In genomic region chr17:67258836-67259468, GRCh38 we compare ENCODE assay signal across 11 cellular contexts. TPM values are rescaled to one million over a fixed set of nuclear protein-coding genes. Genes with fewer than 3 reads are reported as not detected.
DNase-seq lines count a peak whose midpoint lies in the region; ATAC-seq and TF ChIP-seq lines count a peak whose summit lies in the region.
"Had no signal": no experiment of that assay in that cellular context is flagged by ENCODE, and none has a peak within 500 bp of the region (broad histone marks: within the 10 kb centered on the region; RNA-seq: fewer than 3 reads in every experiment).

No MANE protein-coding gene starts in this region.

- CTCF ChIA-PET in CD8-positive, alpha-beta memory T cell (lab: Charles Lee), result interaction anchor here (0.7 to 2.9 kb wide), 4 partner anchors 14 to 37 kb away, joined by 3 to 14 read pairs (median 6); no protein-coding TSS in a partner anchor
- CTCF ChIA-PET in activated naive CD4-positive, alpha-beta T cell treated with anti-CD3 and anti-CD28 coated beads, Interleukin-2, amount 10 ng/mL, durations not matched to agents 7 days and 5 days (lab: Charles Lee), result interaction anchor here (0.9 to 2.2 kb wide), 3 partner anchors 14 to 38 kb away, joined by 4 to 10 read pairs (median 6); no protein-coding TSS in a partner anchor

- no peaks in the 10 kb centered on the region for H3K27me3 Mint-ChIP-seq in CD8-positive, alpha-beta memory T cell
- peaks cover 12% of the 10 kb centered on the region for H3K27me3 Mint-ChIP-seq in activated naive CD4-positive, alpha-beta T cell treated with anti-CD3 and anti-CD28 coated beads, Interleukin-2, amount 10 ng/mL, durations not matched to agents 7 days and 5 days
- H3K27me3 Mint-ChIP-seq in natural killer cell treated with Interleukin-12 subunit alpha and Interleukin-12 subunit beta and Interleukin-15 and Interleukin-18, amount 100 ng/mL, for 72 hours, result no peaks in the 10 kb centered on the region
- H3K27me3 Mint-ChIP-seq in neural progenitor cell (ENCODE audit: insufficient read depth, low read depth), result peaks cover 2% of the 10 kb centered on the region

- no peak overlapping the region for H2AFZ ChIP-seq in neural progenitor cell (replicated peaks)

- no peaks in the 10 kb centered on the region for H3K9me3 ChIP-seq in CD8-positive, alpha-beta memory T cell (ENCODE audit: low read length)
- no peaks in the 10 kb centered on the region for H3K9me3 ChIP-seq in neural progenitor cell (ENCODE audit: low read depth)

- H3K36me3 ChIP-seq in CD8-positive, alpha-beta memory T cell (ENCODE audit: insufficient read depth, low read length), result no peaks in the 10 kb centered on the region
- H3K36me3 ChIP-seq in neural progenitor cell, result no peaks in the 10 kb centered on the region

- H3K79me2 ChIP-seq in neural progenitor cell (ENCODE audit: low read depth), result no peaks in the 10 kb centered on the region

- H3K4me3 ChIP-seq in CD8-positive, alpha-beta memory T cell (ENCODE audit: low read length), result no peak overlapping the region
- H3K4me3 ChIP-seq in NB4 (ENCODE audit: low read depth, low read length) (no peak overlapping the region), neural progenitor cell (no peak overlapping the region)

- POLR2A ChIA-PET in CD8-positive, alpha-beta memory T cell (lab: Charles Lee), result interaction anchor here (0.7 to 1.2 kb wide), 3 partner anchors 12 to 596 kb away, joined by 4 to 13 read pairs (median 12); partner anchors contain the start of gene HELZ

- no peak overlapping the region for H3K9ac ChIP-seq in neural progenitor cell

- H3K4me1 Mint-ChIP-seq in CD8-positive, alpha-beta memory T cell, result peaks cover 28 to 49% (median 46%) of the 10 kb centered on the region in 3 donors
- peaks cover 45% of the 10 kb centered on the region for H3K4me1 Mint-ChIP-seq in activated naive CD4-positive, alpha-beta T cell treated with anti-CD3 and anti-CD28 coated beads, Interleukin-2, amount 10 ng/mL, durations not matched to agents 7 days and 5 days
- peaks cover 33 to 34% of the 10 kb centered on the region in 2 donors for H3K4me1 Mint-ChIP-seq in natural killer cell treated with Interleukin-12 subunit alpha and Interleukin-12 subunit beta and Interleukin-15 and Interleukin-18, amount 100 ng/mL, for 72 hours (ENCODE audit: low read depth in 2 of 2)
- peaks cover 9% of the 10 kb centered on the region for H3K4me1 Mint-ChIP-seq in neural progenitor cell

- TF ChIP-seq CTCF in NB4 (IDR thresholded peaks at IDR 0.05; ENCODE audit: low read depth, low read length) (no peak), neural progenitor cell (IDR thresholded peaks at IDR 0.05) (no peak)

- peaks cover 14% of the 10 kb centered on the region for H3F3A ChIP-seq in neural progenitor cell (ENCODE audit: low read depth)

- peak in 4 of 5 donors; percentile 26 to 71 (median 58) for DNase-seq in CD8-positive, alpha-beta memory T cell
- peak; percentile 79 for DNase-seq in NB4 (ENCODE audit: low read depth)
- DNase-seq in activated naive CD4-positive, alpha-beta T cell treated with anti-CD3 and anti-CD28 coated beads, Interleukin-2, amount 10 ng/mL, durations not matched to agents 7 days and 5 days, result peak; percentile 32
- peak; percentile 88 for DNase-seq in natural killer cell treated with Interleukin-12 subunit alpha and Interleukin-12 subunit beta and Interleukin-15 and Interleukin-18, amount 100 ng/mL, for 72 hours (ENCODE audit: low spot score)
- DNase-seq in neural progenitor cell (ENCODE audit: low spot score), result no peak
- DNase-seq in mesenteric fat pad (ENCODE audit: low spot score), result no peak
- no peak for DNase-seq in NCI-H2196 treated with DMSO at 0.1 percent for 48 hours (lab: John Stamatoyannopoulos, UW; ENCODE audit: unreplicated experiment)
- DNase-seq: amniotic stem cell, islet precursor cell, NCI-H2107 had no signal

- H3K4me1 ChIP-seq in CD8-positive, alpha-beta memory T cell (ENCODE audit: insufficient read depth, low read length), result peaks cover 22% of the 10 kb centered on the region
- peaks cover 21% of the 10 kb centered on the region for H3K4me1 ChIP-seq in neural progenitor cell

- no peak for TF ChIP-seq POLR2A in NB4 (IDR thresholded peaks at IDR 0.05; ENCODE audit: extremely low read depth, insufficient read length)

- no peaks in the 10 kb centered on the region for H3K27me3 ChIP-seq in CD8-positive, alpha-beta memory T cell (ENCODE audit: insufficient read depth, low read length, poor library complexity, severe bottlenecking)
- no peaks in the 10 kb centered on the region for H3K27me3 ChIP-seq in neural progenitor cell

- H3K4me3 Mint-ChIP-seq in CD8-positive, alpha-beta memory T cell, result peak overlapping the region; percentile 65 to 82 (median 78)
- H3K4me3 Mint-ChIP-seq in activated naive CD4-positive, alpha-beta T cell treated with anti-CD3 and anti-CD28 coated beads, Interleukin-2, amount 10 ng/mL, durations not matched to agents 7 days and 5 days, result no peak overlapping the region
- peak overlapping the region; percentile 90 for H3K4me3 Mint-ChIP-seq in natural killer cell treated with Interleukin-12 subunit alpha and Interleukin-12 subunit beta and Interleukin-15 and Interleukin-18, amount 100 ng/mL, for 72 hours
- no peak overlapping the region for H3K4me3 Mint-ChIP-seq in neural progenitor cell

- H3K27ac Mint-ChIP-seq in CD8-positive, alpha-beta memory T cell, result peak overlapping the region; percentile 23 to 93 (median 82)
- peak overlapping the region; percentile 72 for H3K27ac Mint-ChIP-seq in activated naive CD4-positive, alpha-beta T cell treated with anti-CD3 and anti-CD28 coated beads, Interleukin-2, amount 10 ng/mL, durations not matched to agents 7 days and 5 days
- H3K27ac Mint-ChIP-seq in natural killer cell treated with Interleukin-12 subunit alpha and Interleukin-12 subunit beta and Interleukin-15 and Interleukin-18, amount 100 ng/mL, for 72 hours, result peak overlapping the region; percentile 67 to 84
- H3K27ac Mint-ChIP-seq in neural progenitor cell, result no peak overlapping the region

- H3K27ac ChIP-seq in CD8-positive, alpha-beta memory T cell (ENCODE audit: low read depth, low read length), result no peak overlapping the region
- H3K27ac ChIP-seq in neural progenitor cell, result no peak overlapping the region

- H3K36me3 Mint-ChIP-seq in CD8-positive, alpha-beta memory T cell, result no peaks in the 10 kb centered on the region
- peaks cover 1% of the 10 kb centered on the region for H3K36me3 Mint-ChIP-seq in activated naive CD4-positive, alpha-beta T cell treated with anti-CD3 and anti-CD28 coated beads, Interleukin-2, amount 10 ng/mL, durations not matched to agents 7 days and 5 days
- H3K36me3 Mint-ChIP-seq in natural killer cell treated with Interleukin-12 subunit alpha and Interleukin-12 subunit beta and Interleukin-15 and Interleukin-18, amount 100 ng/mL, for 72 hours, result no peaks in the 10 kb centered on the region
- H3K36me3 Mint-ChIP-seq in neural progenitor cell, result no peaks in the 10 kb centered on the region

- H3K4me2 ChIP-seq in neural progenitor cell, result no peak overlapping the region

- no peaks in the 10 kb centered on the region for H4K20me1 ChIP-seq in neural progenitor cell (ENCODE audit: low read depth)

- H3K9me3 Mint-ChIP-seq in CD8-positive, alpha-beta memory T cell, result no peaks in the 10 kb centered on the region
- H3K9me3 Mint-ChIP-seq in activated naive CD4-positive, alpha-beta T cell treated with anti-CD3 and anti-CD28 coated beads, Interleukin-2, amount 10 ng/mL, durations not matched to agents 7 days and 5 days, result peaks cover 2% of the 10 kb centered on the region
- no peaks in the 10 kb centered on the region for H3K9me3 Mint-ChIP-seq in natural killer cell treated with Interleukin-12 subunit alpha and Interleukin-12 subunit beta and Interleukin-15 and Interleukin-18, amount 100 ng/mL, for 72 hours
- peaks cover 4% of the 10 kb centered on the region for H3K9me3 Mint-ChIP-seq in neural progenitor cell

- peak; percentile 88 to 92 for ATAC-seq in natural killer cell treated with Interleukin-12 subunit alpha and Interleukin-12 subunit beta and Interleukin-15 and Interleukin-18, amount 100 ng/mL, for 72 hours
- no peak for ATAC-seq in HG02852 (IDR thresholded peaks at IDR 0.05; ENCODE audit: unreplicated experiment)

RNA-seq across cellular contexts. Expression of gene HELZ, which starts 14.0 kb away (rescaled TPM):
- total RNA-seq in CD8-positive, alpha-beta memory T cell, result 10 to 100 TPM; 56.4 to 62.5 TPM
- 85.0 TPM for polyA plus RNA-seq in CD8-positive, alpha-beta memory T cell
- 100 to 1,000 TPM; 106 to 110 TPM for total RNA-seq in natural killer cell treated with Interleukin-12 subunit alpha and Interleukin-12 subunit beta and Interleukin-15 and Interleukin-18, amount 100 ng/mL, for 72 hours
- total RNA-seq in neural progenitor cell (ENCODE audit: low replicate concordance) (39.9 and 44.9 TPM in 2 replicates), mesenteric fat pad (68.8 TPM)

Comparison
In these comparisons a context has a peak if more than half of its experiments do, and no peak if none do; other contexts are left out.
1. DNase-seq: peak in CD8-positive, alpha-beta memory T cell (4 of 5), NB4 (single experiment), activated naive CD4-positive, alpha-beta T cell treated with anti-CD3 and anti-CD28 coated beads, Interleukin-2, amount 10 ng/mL, durations not matched to agents 7 days and 5 days (single experiment) and natural killer cell treated with Interleukin-12 subunit alpha and Interleukin-12 subunit beta and Interleukin-15 and Interleukin-18, amount 100 ng/mL, for 72 hours (single experiment); none in neural progenitor cell (single experiment), mesenteric fat pad (single experiment) and NCI-H2196 treated with DMSO at 0.1 percent for 48 hours (single experiment).
2. H3K4me3 Mint-ChIP-seq: peak in CD8-positive, alpha-beta memory T cell (7 of 7) and natural killer cell treated with Interleukin-12 subunit alpha and Interleukin-12 subunit beta and Interleukin-15 and Interleukin-18, amount 100 ng/mL, for 72 hours (single experiment); none in activated naive CD4-positive, alpha-beta T cell treated with anti-CD3 and anti-CD28 coated beads, Interleukin-2, amount 10 ng/mL, durations not matched to agents 7 days and 5 days (single experiment) and neural progenitor cell (single experiment).